ENCODE assay signal across 36 cellular contexts in genomic region chr3:170487091-170487490, GRCh38.
"Had no signal": no experiment of that assay in that cellular context is flagged by ENCODE, and none has a peak within 500 bp of the region (broad histone marks: within the 10 kb centered on the region; RNA-seq: fewer than 3 reads in every experiment).

No MANE protein-coding gene starts in this region.

- H3K9me3 Mint-ChIP-seq: activated CD8-positive, alpha-beta T cell treated with anti-CD3 and anti-CD28 coated beads for 36 hours; activated naive CD8-positive, alpha-beta T cell treated with anti-CD3 and anti-CD28 coated beads for 36 hours; activated T-cell treated with anti-CD3 and anti-CD28 coated beads, Interleukin-2, amount 50 U/mL, for 72 hours; activated T-helper 17 cell treated with anti-CD3 and anti-CD28 coated beads, Interleukin-2, amount 50 U/mL, for 72 hours had no signal

- H3K4me3 Mint-ChIP-seq: activated CD8-positive, alpha-beta T cell treated with anti-CD3 and anti-CD28 coated beads for 36 hours; activated naive CD8-positive, alpha-beta T cell treated with anti-CD3 and anti-CD28 coated beads for 36 hours; activated T-cell treated with anti-CD3 and anti-CD28 coated beads, Interleukin-2, amount 50 U/mL, for 72 hours; activated T-helper 17 cell treated with anti-CD3 and anti-CD28 coated beads, Interleukin-2, amount 50 U/mL, for 72 hours had no signal

- H3K36me3 Mint-ChIP-seq: activated naive CD8-positive, alpha-beta T cell treated with anti-CD3 and anti-CD28 coated beads for 36 hours had no signal

- H3K27ac Mint-ChIP-seq: activated CD8-positive, alpha-beta T cell treated with anti-CD3 and anti-CD28 coated beads for 36 hours; activated naive CD8-positive, alpha-beta T cell treated with anti-CD3 and anti-CD28 coated beads for 36 hours; activated T-cell treated with anti-CD3 and anti-CD28 coated beads, Interleukin-2, amount 50 U/mL, for 72 hours; activated T-helper 17 cell treated with anti-CD3 and anti-CD28 coated beads, Interleukin-2, amount 50 U/mL, for 72 hours had no signal

- H3K27ac ChIP-seq: ascending aorta, cardiac muscle cell, Peyer's patch, RWPE1, WERI-Rb-1 had no signal

- DNase-seq: activated CD4-positive, alpha-beta T cell treated with anti-CD3 and anti-CD28 coated beads for 1 hour; activated CD4-positive, alpha-beta T cell treated with anti-CD3 and anti-CD28 coated beads for 48 hours; activated CD4-positive, alpha-beta T cell treated with anti-CD3 and anti-CD28 coated beads, Interleukin-2, amount 50 U/mL, for 4 hours; activated CD4-positive, CD25-positive, alpha-beta regulatory T cell; activated CD8-positive, alpha-beta T cell treated with anti-CD3 and anti-CD28 coated beads for 36 hours; activated effector memory CD4-positive, alpha-beta T cell treated with anti-CD3 and anti-CD28 coated beads, Interleukin-2, amount 50 U/mL, for 16 hours; activated naive CD4-positive, alpha-beta T cell; activated naive CD4-positive, alpha-beta T cell treated with anti-CD3 and anti-CD28 coated beads, Interleukin-2, amount 50 U/mL, for 16 hours; activated naive CD8-positive, alpha-beta T cell treated with anti-CD3 and anti-CD28 coated beads for 36 hours; activated T-cell treated with anti-CD3 and anti-CD28 coated beads, Interleukin-2, amount 50 U/mL, for 1 hour; activated T-cell treated with anti-CD3 and anti-CD28 coated beads, Interleukin-2, amount 50 U/mL, for 72 hours; amniotic stem cell; Kasumi-1; KG1; MG63; MV-4-11; NCI-H1092 treated with DMSO at 0.1 percent for 48 hours; NCI-H1417; NCI-H146; NCI-H187; NCI-H2029 treated with DMSO at 0.1 percent for 48 hours; NCI-H2107; NCI-H2171; NCI-H510A treated with DMSO at 0.1 percent for 48 hours; NCI-H526 treated with DMSO at 0.1 percent for 48 hours; NK-92 treated with Interleukin-12 subunit alpha and Interleukin-12 subunit beta, amount 100 ng/mL, for 24 hours; PC-3; Peyer's patch; SIG-M5; T1000; WERI-Rb-1 had no signal

- H3K4me1 Mint-ChIP-seq: activated naive CD8-positive, alpha-beta T cell treated with anti-CD3 and anti-CD28 coated beads for 36 hours; activated T-helper 17 cell treated with anti-CD3 and anti-CD28 coated beads, Interleukin-2, amount 50 U/mL, for 72 hours had no signal

- ATAC-seq: activated CD8-positive, alpha-beta T cell treated with anti-CD3 and anti-CD28 coated beads for 36 hours; activated T-cell treated with anti-CD3 and anti-CD28 coated beads, Interleukin-2, amount 50 U/mL, for 72 hours; activated T-helper 17 cell treated with anti-CD3 and anti-CD28 coated beads, Interleukin-2, amount 50 U/mL, for 72 hours; PC-3; Right ventricle myocardium inferior had no signal
